ENCODE assay signal across 1 cellular context in genomic region chr11:118341749-118342489, GRCh38.
TF ChIP-seq lines count a peak whose summit lies in the region.

No MANE protein-coding gene starts in this region.

TF ChIP-seq in K562, 482 proteins besides CTCF, POLR2A, EP300 and RAD21:
- TF ChIP-seq ZFX (CRISPR knock-in tag; IDR thresholded peaks at IDR 0.05): peak; percentile 59
- TF ChIP-seq NR1H2 (CRISPR knock-in tag; IDR thresholded peaks at IDR 0.05): 0 out of 2 replicates have a peak, but pooled peaks have one; percentile 75
- TF ChIP-seq STAT6 (CRISPR knock-in tag; IDR thresholded peaks at IDR 0.05): no peak
- TF ChIP-seq MGA (IDR thresholded peaks at IDR 0.05): peak; percentile 8
- no peak for TF ChIP-seq MEIS2 (IDR thresholded peaks at IDR 0.05; ENCODE audit: partially characterized antibody)
- TF ChIP-seq ATF6 (CRISPR knock-in tag; IDR thresholded peaks at IDR 0.05): peak; percentile 65; the same call in 1 of the 2 replicates
- 0 out of 2 replicates have a peak, but pooled peaks have one; percentile 42 for TF ChIP-seq ZNF12 (CRISPR knock-in tag; IDR thresholded peaks at IDR 0.05)
- TF ChIP-seq SMAD4 (CRISPR knock-in tag; conservative IDR thresholded peaks at IDR 0.05): 0 out of 2 replicates have a peak, but pooled peaks have one; percentile 16
